ENCODE assay signal across 8 cellular contexts in genomic region chr17:78779271-78779600, GRCh38. TPM values are rescaled to one million over a fixed set of nuclear protein-coding genes. Genes with fewer than 3 reads are reported as not detected.
A peak's percentile ranks its signal among the peaks of the same experiment; 100 is the strongest.
DNase-seq lines count a peak whose midpoint lies in the region; ATAC-seq and TF ChIP-seq lines count a peak whose summit lies in the region.
"Not testable (repeated sequence)": the region's sequence is repeated elsewhere in the genome, so short reads cannot be mapped to it uniquely, and the experiment has no call there.

No MANE protein-coding gene starts in this region.

- not testable (repeated sequence) for H3K36me3 ChIP-seq in BLaER1 treated with 17β-estradiol and CSF1 and Interleukin-3, amounts not matched to agents 10 nM and 100 nM; right atrium auricular region

- H3K4me1 ChIP-seq in BLaER1 treated with 17β-estradiol and CSF1 and Interleukin-3, amounts not matched to agents 10 nM and 100 nM: peaks cover 67 to 85% (median 78%) of the 10 kb centered on the region in 10 experiments
- H3K4me1 ChIP-seq in right atrium auricular region: peaks cover 0 to 33% of the 10 kb centered on the region in 2 donors

- not testable (repeated sequence) for ATAC-seq in activated CD8-positive, alpha-beta T cell treated with anti-CD3 and anti-CD28 coated beads, Interleukin-2, amount 10 ng/mL, durations not matched to agents 7 days and 5 days; natural killer cell treated with Interleukin-12 subunit alpha and Interleukin-12 subunit beta and Interleukin-15 and Interleukin-18, amount 100 ng/mL, for 72 hours; stimulated activated naive CD8-positive, alpha-beta T cell treated with anti-CD3 and anti-CD28 coated beads, Interleukin-15, amount 100 ng/mL, for 72 hours

- not testable (repeated sequence) for H3K27me3 Mint-ChIP-seq in IgD-negative memory B cell; activated CD8-positive, alpha-beta T cell treated with anti-CD3 and anti-CD28 coated beads, Interleukin-2, amount 10 ng/mL, durations not matched to agents 7 days and 5 days (ENCODE audit: low read depth); brain; natural killer cell treated with Interleukin-12 subunit alpha and Interleukin-12 subunit beta and Interleukin-15 and Interleukin-18, amount 100 ng/mL, for 72 hours; stimulated activated naive CD8-positive, alpha-beta T cell treated with anti-CD3 and anti-CD28 coated beads, Interleukin-15, amount 100 ng/mL, for 72 hours

- H3K9me3 Mint-ChIP-seq in IgD-negative memory B cell; activated CD8-positive, alpha-beta T cell treated with anti-CD3 and anti-CD28 coated beads, Interleukin-2, amount 10 ng/mL, durations not matched to agents 7 days and 5 days (ENCODE audit: insufficient read depth); brain; natural killer cell treated with Interleukin-12 subunit alpha and Interleukin-12 subunit beta and Interleukin-15 and Interleukin-18, amount 100 ng/mL, for 72 hours; stimulated activated naive CD8-positive, alpha-beta T cell treated with anti-CD3 and anti-CD28 coated beads, Interleukin-15, amount 100 ng/mL, for 72 hours: not testable (repeated sequence)

- H3K4me3 Mint-ChIP-seq in IgD-negative memory B cell: peak overlapping the region; percentile 85 to 95 (median 90)
- peak overlapping the region; percentile 81 for H3K4me3 Mint-ChIP-seq in activated CD8-positive, alpha-beta T cell treated with anti-CD3 and anti-CD28 coated beads, Interleukin-2, amount 10 ng/mL, durations not matched to agents 7 days and 5 days
- H3K4me3 Mint-ChIP-seq in brain: peak overlapping the region; percentile 71 to 92 (median 77)
- H3K4me3 Mint-ChIP-seq in natural killer cell treated with Interleukin-12 subunit alpha and Interleukin-12 subunit beta and Interleukin-15 and Interleukin-18, amount 100 ng/mL, for 72 hours: peak overlapping the region; percentile 85
- peak overlapping the region; percentile 85 to 92 for H3K4me3 Mint-ChIP-seq in stimulated activated naive CD8-positive, alpha-beta T cell treated with anti-CD3 and anti-CD28 coated beads, Interleukin-15, amount 100 ng/mL, for 72 hours

- peak overlapping the region in 8 of 10 experiments; percentile 89 to 99 (median 97); a peak in 14 of 20 replicates for H3K4me3 ChIP-seq in BLaER1 treated with 17β-estradiol and CSF1 and Interleukin-3, amounts not matched to agents 10 nM and 100 nM
- not testable (repeated sequence) for H3K4me3 ChIP-seq in right atrium auricular region

- peaks cover 18 to 71% (median 54%) of the 10 kb centered on the region in 11 experiments; a peak in 17 of 22 replicates for H4K20me1 ChIP-seq in BLaER1 treated with 17β-estradiol and CSF1 and Interleukin-3, amounts not matched to agents 10 nM and 100 nM

- CTCF ChIA-PET in activated CD8-positive, alpha-beta T cell treated with anti-CD3 and anti-CD28 coated beads, Interleukin-2, amount 10 ng/mL, durations not matched to agents 7 days and 5 days (lab: Charles Lee): interaction anchor here (1.6 to 2.1 kb wide), 3 partner anchors 10 to 40 kb away, joined by 4 to 8 read pairs (median 5); no protein-coding TSS in a partner anchor

- H3K27me3 ChIP-seq in BLaER1 treated with 17β-estradiol and CSF1 and Interleukin-3, amounts not matched to agents 10 nM and 100 nM; right atrium auricular region: not testable (repeated sequence)

- H3K4me1 Mint-ChIP-seq in IgD-negative memory B cell: peaks cover 37 to 40% (median 39%) of the 10 kb centered on the region in 3 donors
- H3K4me1 Mint-ChIP-seq in activated CD8-positive, alpha-beta T cell treated with anti-CD3 and anti-CD28 coated beads, Interleukin-2, amount 10 ng/mL, durations not matched to agents 7 days and 5 days (ENCODE audit: low read depth): peaks cover 56% of the 10 kb centered on the region
- peaks cover 48% of the 10 kb centered on the region for H3K4me1 Mint-ChIP-seq in brain
- H3K4me1 Mint-ChIP-seq in natural killer cell treated with Interleukin-12 subunit alpha and Interleukin-12 subunit beta and Interleukin-15 and Interleukin-18, amount 100 ng/mL, for 72 hours (ENCODE audit: low read depth in 2 of 2): peaks cover 44 to 54% of the 10 kb centered on the region in 2 donors
- peaks cover 68% of the 10 kb centered on the region for H3K4me1 Mint-ChIP-seq in stimulated activated naive CD8-positive, alpha-beta T cell treated with anti-CD3 and anti-CD28 coated beads, Interleukin-15, amount 100 ng/mL, for 72 hours

- H3K9ac ChIP-seq in BLaER1 treated with 17β-estradiol and CSF1 and Interleukin-3, amounts not matched to agents 10 nM and 100 nM: peak overlapping the region in 10 of 11 experiments; percentile 93 to 100 (median 98); a peak in 14 of 22 replicates

- not testable (repeated sequence) for H3K9me3 ChIP-seq in BLaER1 treated with 17β-estradiol and CSF1 and Interleukin-3, amounts not matched to agents 10 nM and 100 nM (replicated peaks in 1 of 11); right atrium auricular region

- H3K27ac ChIP-seq in BLaER1 treated with 17β-estradiol and CSF1 and Interleukin-3, amounts not matched to agents 10 nM and 100 nM: peak overlapping the region in 10 of 11 experiments; percentile 91 to 99 (median 96); a peak in 17 of 22 replicates
- H3K27ac ChIP-seq in right atrium auricular region: peak overlapping the region; percentile 96 to 97

- peak overlapping the region; percentile 81 to 100 (median 96) for H3K4me2 ChIP-seq in BLaER1 treated with 17β-estradiol and CSF1 and Interleukin-3, amounts not matched to agents 10 nM and 100 nM

- H3K36me3 Mint-ChIP-seq in IgD-negative memory B cell; brain; natural killer cell treated with Interleukin-12 subunit alpha and Interleukin-12 subunit beta and Interleukin-15 and Interleukin-18, amount 100 ng/mL, for 72 hours: not testable (repeated sequence)
- peaks cover 25% of the 10 kb centered on the region for H3K36me3 Mint-ChIP-seq in activated CD8-positive, alpha-beta T cell treated with anti-CD3 and anti-CD28 coated beads, Interleukin-2, amount 10 ng/mL, durations not matched to agents 7 days and 5 days (ENCODE audit: low read depth)

- POLR2A ChIA-PET in activated CD8-positive, alpha-beta T cell treated with anti-CD3 and anti-CD28 coated beads, Interleukin-2, amount 10 ng/mL, durations not matched to agents 7 days and 5 days (lab: Charles Lee): interaction anchor here (0.6 to 3.2 kb wide), 13 partner anchors 9 to 62 kb away, joined by 3 to 39 read pairs (median 6); no protein-coding TSS in a partner anchor

- peak; percentile 17 for DNase-seq in RPMI8226
- not testable (repeated sequence) for DNase-seq in activated CD8-positive, alpha-beta T cell treated with anti-CD3 and anti-CD28 coated beads, Interleukin-2, amount 10 ng/mL, durations not matched to agents 7 days and 5 days; right atrium auricular region (ENCODE audit: low spot score); natural killer cell treated with Interleukin-12 subunit alpha and Interleukin-12 subunit beta and Interleukin-15 and Interleukin-18, amount 100 ng/mL, for 72 hours (ENCODE audit: low spot score); stimulated activated naive CD8-positive, alpha-beta T cell treated with anti-CD3 and anti-CD28 coated beads, Interleukin-15, amount 100 ng/mL, for 72 hours

- peak overlapping the region; percentile 76 to 98 (median 93) for H3K27ac Mint-ChIP-seq in IgD-negative memory B cell
- H3K27ac Mint-ChIP-seq in activated CD8-positive, alpha-beta T cell treated with anti-CD3 and anti-CD28 coated beads, Interleukin-2, amount 10 ng/mL, durations not matched to agents 7 days and 5 days: peak overlapping the region; percentile 95
- H3K27ac Mint-ChIP-seq in brain: peak overlapping the region in 2 of 5 experiments; percentile 82 to 91
- peak overlapping the region; percentile 85 to 88 for H3K27ac Mint-ChIP-seq in natural killer cell treated with Interleukin-12 subunit alpha and Interleukin-12 subunit beta and Interleukin-15 and Interleukin-18, amount 100 ng/mL, for 72 hours
- peak overlapping the region; percentile 94 to 97 for H3K27ac Mint-ChIP-seq in stimulated activated naive CD8-positive, alpha-beta T cell treated with anti-CD3 and anti-CD28 coated beads, Interleukin-15, amount 100 ng/mL, for 72 hours

- TF ChIP-seq CTCF in brain (conservative IDR thresholded peaks at IDR 0.05); right atrium auricular region (IDR thresholded peaks at IDR 0.05): not testable (repeated sequence)

RNA-seq across cellular contexts. Expression of gene CYTH1, which starts 2.8 kb away (rescaled TPM):
- polyA plus RNA-seq in IgD-negative memory B cell (210 TPM), brain (ENCODE audit: insufficient read depth, low read depth, low replicate concordance) (33.6 TPM)
- 100 to 1,000 TPM; 137 to 138 TPM for total RNA-seq in activated CD8-positive, alpha-beta T cell treated with anti-CD3 and anti-CD28 coated beads, Interleukin-2, amount 10 ng/mL, durations not matched to agents 7 days and 5 days
- total RNA-seq in right atrium auricular region: 10 to 100 TPM; 23.8 to 31.0 TPM
- total RNA-seq in natural killer cell treated with Interleukin-12 subunit alpha and Interleukin-12 subunit beta and Interleukin-15 and Interleukin-18, amount 100 ng/mL, for 72 hours: 100 to 1,000 TPM; 111 to 149 TPM
